ENCODE assay signal across 8 cellular contexts in genomic region chr16:29809850-29810698, GRCh38. TPM values are rescaled to one million over a fixed set of nuclear protein-coding genes. Genes with fewer than 3 reads are reported as not detected.
A peak's percentile ranks its signal among the peaks of the same experiment; 100 is the strongest.
DNase-seq lines count a peak whose midpoint lies in the region; ATAC-seq and TF ChIP-seq lines count a peak whose summit lies in the region.

No MANE protein-coding gene starts in this region.

- intact Hi-C loops in body of pancreas (cut with DNase I): no loop called here
- intact Hi-C loops in naive thymus-derived CD4-positive, alpha-beta T cell (cut with micrococcal nuclease): loop anchor here (2.0 to 10.0 kb wide), 8 partner anchors 63 to 1112 kb away; partner anchors contain the start of genes ALDOA (in 1 of the 2), C16orf54 (in 1 of the 2), FBRS (in 1 of the 2) and FBXL19 (in 1 of the 2)

- peak overlapping the region; percentile 72 to 97 (median 90) for H3K27ac Mint-ChIP-seq in naive thymus-derived CD4-positive, alpha-beta T cell

- 0 out of 2 replicates have a peak overlapping the region, but pooled peaks have one; percentile 58 for H3K4me3 ChIP-seq in OCI-LY3 (ENCODE audit: low read length)
- H3K4me3 ChIP-seq in body of pancreas: no peak overlapping the region
- peak overlapping the region; percentile 80 for H3K4me3 ChIP-seq in naive thymus-derived CD4-positive, alpha-beta T cell (ENCODE audit: low read length)

- H3K36me3 ChIP-seq in OCI-LY3 (replicated peaks; ENCODE audit: low read depth, low read length) (peaks cover 31% of the 10 kb centered on the region), body of pancreas (replicated peaks in 1 of 2; ENCODE audit: insufficient read depth in 1 of 2, low read depth in 2 of 2) (no peaks in the 10 kb centered on the region)
- peaks cover 0 to 14% (median 8%) of the 10 kb centered on the region in 3 experiments for H3K36me3 ChIP-seq in naive thymus-derived CD4-positive, alpha-beta T cell (ENCODE audit: control insufficient read depth in 2 of 3, insufficient read depth in 3 of 3, low read length in 3 of 3)

- no peak for TF ChIP-seq POLR2A in body of pancreas (IDR thresholded peaks at IDR 0.05)

- H3K36me3 Mint-ChIP-seq in naive thymus-derived CD4-positive, alpha-beta T cell: peaks cover 0 to 29% (median 3%) of the 10 kb centered on the region in 5 donors

- H3K27me3 Mint-ChIP-seq in naive thymus-derived CD4-positive, alpha-beta T cell: peaks cover 0 to 22% (median 0%) of the 10 kb centered on the region in 5 donors

- H3K79me2 ChIP-seq in OCI-LY3 (ENCODE audit: low read length): peaks cover 28% of the 10 kb centered on the region

- H3K27ac ChIP-seq in OCI-LY3 (ENCODE audit: low read length) (no peak overlapping the region), body of pancreas (peak overlapping the region in 3 of 4 donors; percentile 77 to 90 (median 89))
- H3K27ac ChIP-seq in naive thymus-derived CD4-positive, alpha-beta T cell (ENCODE audit: low read depth, low read length): peak overlapping the region; percentile 79

- no peak overlapping the region for H2AFZ ChIP-seq in OCI-LY3 (ENCODE audit: low read depth, low read length)

- DNase-seq in ELR (ENCODE audit: low read depth): peak; percentile 57
- DNase-seq in body of pancreas: no peak
- peak in 6 of 9 donors; percentile 27 to 52 (median 39) for DNase-seq in naive thymus-derived CD4-positive, alpha-beta T cell
- DNase-seq in AML-193 (lab: John Stamatoyannopoulos, UW): no peak
- DNase-seq in NCI-H2081 treated with DMSO at 0.1 percent for 48 hours (lab: John Stamatoyannopoulos, UW): no peak

- no peak overlapping the region for H3K9ac ChIP-seq in OCI-LY3 (ENCODE audit: low read length)

- ATAC-seq in body of pancreas (no peak), HG02610 (IDR thresholded peaks at IDR 0.05; ENCODE audit: unreplicated experiment) (no peak), HG03135 (IDR thresholded peaks at IDR 0.05; ENCODE audit: unreplicated experiment) (no peak)
- ATAC-seq in naive thymus-derived CD4-positive, alpha-beta T cell: no peak

- peak overlapping the region; percentile 76 to 96 (median 88) for H3K4me3 Mint-ChIP-seq in naive thymus-derived CD4-positive, alpha-beta T cell

- peak overlapping the region; percentile 67; the same call in 1 of the 2 replicates for H3K4me2 ChIP-seq in OCI-LY3 (ENCODE audit: low read length)

- CTCF ChIA-PET in naive thymus-derived CD4-positive, alpha-beta T cell (lab: Charles Lee): interaction anchor here (0.6 to 3.0 kb wide), 4 partner anchors 10 to 195 kb away, joined by 3 to 13 read pairs (median 4); partner anchors contain the start of gene MVP

- no peaks in the 10 kb centered on the region for H3K9me3 ChIP-seq in OCI-LY3 (ENCODE audit: insufficient read depth, low read length)
- no peaks in the 10 kb centered on the region for H3K9me3 ChIP-seq in body of pancreas
- H3K9me3 ChIP-seq in naive thymus-derived CD4-positive, alpha-beta T cell (ENCODE audit: control insufficient read depth in 2 of 3, low read length in 3 of 3): no peaks in the 10 kb centered on the region

- H3K4me1 ChIP-seq in OCI-LY3 (ENCODE audit: low read length): peaks cover 51% of the 10 kb centered on the region
- peaks cover 57% of the 10 kb centered on the region for H3K4me1 ChIP-seq in body of pancreas
- H3K4me1 ChIP-seq in naive thymus-derived CD4-positive, alpha-beta T cell (ENCODE audit: control insufficient read depth in 2 of 2, insufficient read depth in 2 of 2, low read length in 2 of 2): peaks cover 31 to 44% of the 10 kb centered on the region in 2 donors

- TF ChIP-seq CTCF in OCI-LY3 (IDR thresholded peaks at IDR 0.05; ENCODE audit: low read depth, low read length): no peak
- TF ChIP-seq CTCF in body of pancreas (IDR thresholded peaks at IDR 0.05): no peak

- H3K4me1 Mint-ChIP-seq in naive thymus-derived CD4-positive, alpha-beta T cell: peaks cover 30 to 64% (median 54%) of the 10 kb centered on the region in 7 donors

- H4K20me1 ChIP-seq in OCI-LY3 (ENCODE audit: insufficient read depth, low read length): peaks cover 25% of the 10 kb centered on the region

- H3K9me3 Mint-ChIP-seq in naive thymus-derived CD4-positive, alpha-beta T cell: peaks cover 0 to 1% (median 0%) of the 10 kb centered on the region in 11 donors

- 57 to 72% methylated on average over 19 to 23 of the region's 23 CpGs for WGBS in body of pancreas, 2 donors

- POLR2A ChIA-PET in naive thymus-derived CD4-positive, alpha-beta T cell (lab: Charles Lee): interaction anchor here (1.2 to 6.5 kb wide), 8 partner anchors 11 to 255 kb away, joined by 3 to 75 read pairs (median 20); partner anchors contain the start of genes ALDOA, KIF22 and MVP

- no peaks in the 10 kb centered on the region for H3K27me3 ChIP-seq in OCI-LY3 (ENCODE audit: low read depth, low read length)
- H3K27me3 ChIP-seq in body of pancreas: no peaks in the 10 kb centered on the region
- H3K27me3 ChIP-seq in naive thymus-derived CD4-positive, alpha-beta T cell (ENCODE audit: control insufficient read depth in 2 of 2, insufficient read depth in 2 of 2, low read length in 2 of 2): no peaks in the 10 kb centered on the region

RNA-seq across cellular contexts. Expression of gene PRRT2, which starts 1.9 kb away (rescaled TPM):
- 1 to 10 TPM in 1 of 2 donors, not detected in 1; 1.0 TPM for total RNA-seq in body of pancreas
- total RNA-seq in naive thymus-derived CD4-positive, alpha-beta T cell: 1 to 10 TPM; 1.9 to 4.6 (median 2.8) TPM
- under 1 TPM in 1 of 2 donors, not detected in 1; 0.07 TPM for polyA plus RNA-seq in naive thymus-derived CD4-positive, alpha-beta T cell

RNA-seq across cellular contexts. Expression of gene MAZ, which starts 3.7 kb away (rescaled TPM):
- 100 to 1,000 TPM in 1 of 2 donors, 10 to 100 TPM in 1; 57.9 to 125 TPM for total RNA-seq in body of pancreas
- total RNA-seq in naive thymus-derived CD4-positive, alpha-beta T cell: 100 to 1,000 TPM; 192 to 424 (median 259) TPM
- polyA plus RNA-seq in naive thymus-derived CD4-positive, alpha-beta T cell: 10 to 100 TPM; 36.9 to 44.5 TPM

RNA-seq across cellular contexts. Expression of gene PAGR1, which starts 5.9 kb away (rescaled TPM):
- 10 to 100 TPM; 27.5 to 63.9 TPM for total RNA-seq in body of pancreas
- 10 to 100 TPM; 17.5 to 42.0 (median 25.7) TPM for total RNA-seq in naive thymus-derived CD4-positive, alpha-beta T cell
- polyA plus RNA-seq in naive thymus-derived CD4-positive, alpha-beta T cell: 10 to 100 TPM; 54.0 to 62.6 TPM

RNA-seq across cellular contexts. Expression of gene MVP, which starts 10.2 kb away (rescaled TPM):
- 100 to 1,000 TPM in 1 of 2 donors, 10 to 100 TPM in 1; 75.5 to 139 TPM for total RNA-seq in body of pancreas
- total RNA-seq in naive thymus-derived CD4-positive, alpha-beta T cell: 100 to 1,000 TPM; 130 to 221 (median 150) TPM
- 100 to 1,000 TPM; 118 to 183 TPM for polyA plus RNA-seq in naive thymus-derived CD4-positive, alpha-beta T cell

RNA-seq across cellular contexts. Expression of gene KIF22, which starts 19.5 kb away (rescaled TPM):
- 10 to 100 TPM in 1 of 2 donors, 1 to 10 TPM in 1; 8.9 to 13.7 TPM for total RNA-seq in body of pancreas
- total RNA-seq in naive thymus-derived CD4-positive, alpha-beta T cell: 100 to 1,000 TPM in 1 of 5 experiments, 10 to 100 TPM in 4; 62.5 to 141 (median 81.3) TPM
- polyA plus RNA-seq in naive thymus-derived CD4-positive, alpha-beta T cell: 10 to 100 TPM; 36.9 to 50.7 TPM

Comparison
In these comparisons a context has a peak if more than half of its experiments do, and no peak if none do; other contexts are left out.
1. DNase-seq: peak in ELR (single experiment) and naive thymus-derived CD4-positive, alpha-beta T cell (6 of 9); none in body of pancreas (0 of 4), AML-193 (0 of 2) and NCI-H2081 treated with DMSO at 0.1 percent for 48 hours (single experiment).
2. H3K4me3 ChIP-seq: peak in OCI-LY3 (single experiment) and naive thymus-derived CD4-positive, alpha-beta T cell (single experiment); none in body of pancreas (0 of 2).